ENCODE assay signal across 16 cellular contexts in genomic region chr17:17546399-17547185, GRCh38. TPM values are rescaled to one million over a fixed set of nuclear protein-coding genes. Genes with fewer than 3 reads are reported as not detected.
DNase-seq lines count a peak whose midpoint lies in the region; ATAC-seq and TF ChIP-seq lines count a peak whose summit lies in the region.
"Had no signal": no experiment of that assay in that cellular context is flagged by ENCODE, and none has a peak within 500 bp of the region (broad histone marks: within the 10 kb centered on the region; RNA-seq: fewer than 3 reads in every experiment).

No MANE protein-coding gene starts in this region.

- H3K9me3 ChIP-seq in BE2C (no peaks in the 10 kb centered on the region), BLaER1 (no peaks in the 10 kb centered on the region), adipocyte (ENCODE audit: control insufficient read depth, low read length) (no peaks in the 10 kb centered on the region), right atrium auricular region (no peaks in the 10 kb centered on the region)
- H3K9me3 ChIP-seq: HAP-1 had no signal

- no peaks in the 10 kb centered on the region for H3K27me3 ChIP-seq in BE2C
- H3K27me3 ChIP-seq in BLaER1: no peaks in the 10 kb centered on the region
- no peaks in the 10 kb centered on the region for H3K27me3 ChIP-seq in adipocyte (replicated peaks; ENCODE audit: control insufficient read depth, insufficient read depth, low read length)
- no peaks in the 10 kb centered on the region for H3K27me3 ChIP-seq in right atrium auricular region

- H3K9ac ChIP-seq in BLaER1: no peak overlapping the region
- H3K9ac ChIP-seq in adipocyte (ENCODE audit: low read length): peak overlapping the region; percentile 28

- H3K4me1 Mint-ChIP-seq in activated T-helper 17 cell treated with anti-CD3 and anti-CD28 coated beads, Interleukin-2, amount 50 U/mL, for 72 hours: no peaks in the 10 kb centered on the region
- peaks cover 26% of the 10 kb centered on the region for H3K4me1 Mint-ChIP-seq in mesothelial cell of epicardium

- H3K36me3 ChIP-seq in BE2C: no peaks in the 10 kb centered on the region
- no peaks in the 10 kb centered on the region for H3K36me3 ChIP-seq in BLaER1
- H3K36me3 ChIP-seq in adipocyte (ENCODE audit: control insufficient read depth, insufficient read depth, low read length, severe bottlenecking): peaks cover 29% of the 10 kb centered on the region
- H3K36me3 ChIP-seq in right atrium auricular region: no peaks in the 10 kb centered on the region
- H3K36me3 ChIP-seq: HAP-1 had no signal

- no peaks in the 10 kb centered on the region for H3K27me3 Mint-ChIP-seq in activated T-helper 17 cell treated with anti-CD3 and anti-CD28 coated beads, Interleukin-2, amount 50 U/mL, for 72 hours
- no peaks in the 10 kb centered on the region for H3K27me3 Mint-ChIP-seq in mesothelial cell of epicardium (ENCODE audit: low read depth)

- H3K27ac Mint-ChIP-seq in activated T-helper 17 cell treated with anti-CD3 and anti-CD28 coated beads, Interleukin-2, amount 50 U/mL, for 72 hours: no peak overlapping the region
- H3K27ac Mint-ChIP-seq in mesothelial cell of epicardium: no peak overlapping the region

- 0 out of 2 replicates have a peak overlapping the region, but pooled peaks have one; percentile 61 for H3K27ac ChIP-seq in BLaER1
- H3K27ac ChIP-seq in right atrium auricular region: peak overlapping the region; percentile 89 to 95
- H3K27ac ChIP-seq: PC-9, SK-N-MC had no signal

- H3K4me1 ChIP-seq in BE2C (peaks cover 24% of the 10 kb centered on the region), BLaER1 (peaks cover 84% of the 10 kb centered on the region), adipocyte (ENCODE audit: control insufficient read depth, insufficient read depth, low read length) (peaks cover 23% of the 10 kb centered on the region), right atrium auricular region (peaks cover 0 to 56% of the 10 kb centered on the region in 2 donors)

- H3K9me3 Mint-ChIP-seq in activated T-helper 17 cell treated with anti-CD3 and anti-CD28 coated beads, Interleukin-2, amount 50 U/mL, for 72 hours: no peaks in the 10 kb centered on the region
- no peaks in the 10 kb centered on the region for H3K9me3 Mint-ChIP-seq in mesothelial cell of epicardium
- H3K9me3 Mint-ChIP-seq: CD8-positive, alpha-beta T cell had no signal

- H3K4me3 Mint-ChIP-seq in activated T-helper 17 cell treated with anti-CD3 and anti-CD28 coated beads, Interleukin-2, amount 50 U/mL, for 72 hours: no peak overlapping the region
- no peak overlapping the region for H3K4me3 Mint-ChIP-seq in mesothelial cell of epicardium
- H3K4me3 Mint-ChIP-seq: CD8-positive, alpha-beta T cell had no signal

- H3K4me2 ChIP-seq in BLaER1: no peak overlapping the region; the same call in 1 of the 2 replicates
- H3K4me2 ChIP-seq: PC-9 had no signal

- no peaks in the 10 kb centered on the region for H4K20me1 ChIP-seq in BLaER1

- no peak for TF ChIP-seq CTCF in BE2C (IDR thresholded peaks at IDR 0.05; ENCODE audit: low read depth, low read length)
- no peak for TF ChIP-seq CTCF in right atrium auricular region (IDR thresholded peaks at IDR 0.05)
- no peak for TF ChIP-seq CTCF in mesothelial cell of epicardium (IDR thresholded peaks at IDR 0.05; ENCODE audit: unreplicated experiment)

- H3K4me3 ChIP-seq in BE2C (ENCODE audit: low read depth, low read length) (no peak overlapping the region), BLaER1 (no peak overlapping the region), adipocyte (ENCODE audit: low read length) (no peak overlapping the region), right atrium auricular region (no peak overlapping the region)
- H3K4me3 ChIP-seq: HAP-1, K562, PC-9, SK-N-MC had no signal

- ATAC-seq in HG03135 (IDR thresholded peaks at IDR 0.05; ENCODE audit: unreplicated experiment): no peak
- no peak for ATAC-seq in activated T-helper 17 cell treated with anti-CD3 and anti-CD28 coated beads, Interleukin-2, amount 50 U/mL, for 72 hours (replicated peaks)
- ATAC-seq: CD8-positive, alpha-beta T cell; K562 had no signal

- DNase-seq in BE2C (peak; percentile 50), adipocyte (ENCODE audit: low read depth) (no peak), right atrium auricular region (ENCODE audit: low spot score) (no peak), mesothelial cell of epicardium (ENCODE audit: low spot score in 2 of 2, unreplicated experiment in 2 of 2) (no peak), LoVo (ENCODE audit: low spot score) (no peak)
- DNase-seq: CD8-positive, alpha-beta T cell; NCI-H1694; NCI-H2107; NCI-H526 treated with DMSO at 0.1 percent for 48 hours; PC-9 had no signal

- no peaks in the 10 kb centered on the region for H3K36me3 Mint-ChIP-seq in activated T-helper 17 cell treated with anti-CD3 and anti-CD28 coated beads, Interleukin-2, amount 50 U/mL, for 72 hours (ENCODE audit: low read depth)
- no peaks in the 10 kb centered on the region for H3K36me3 Mint-ChIP-seq in mesothelial cell of epicardium

RNA-seq across cellular contexts. Expression of gene PEMT, which starts 44.9 kb away (rescaled TPM):
- polyA plus RNA-seq in BE2C (2012; ENCODE audit: insufficient read depth, insufficient read length, low read depth): 14.5 TPM
- 10 to 100 TPM; 27.8 to 37.7 TPM for total RNA-seq in right atrium auricular region
- total RNA-seq in activated T-helper 17 cell treated with anti-CD3 and anti-CD28 coated beads, Interleukin-2, amount 50 U/mL, for 72 hours: 10 to 100 TPM; 18.1 to 33.5 TPM
- total RNA-seq in mesothelial cell of epicardium: 37.0 to 41.9 TPM (median 37.5 TPM) in 3 replicates

RNA-seq across cellular contexts. Expression of gene RASD1, which starts 50.4 kb away (rescaled TPM):
- polyA plus RNA-seq in BE2C (2012; ENCODE audit: insufficient read depth, insufficient read length, low read depth): 0.42 TPM
- total RNA-seq in right atrium auricular region (100 to 1,000 TPM in 1 of 2 donors, 10 to 100 TPM in 1; 37.9 to 131 TPM), mesothelial cell of epicardium (1.9 to 2.8 TPM (median 2.1 TPM) in 3 replicates)
- total RNA-seq in activated T-helper 17 cell treated with anti-CD3 and anti-CD28 coated beads, Interleukin-2, amount 50 U/mL, for 72 hours: 1 to 10 TPM; 1.3 TPM
- polyA plus RNA-seq: K562 had no signal

Comparison
In these comparisons a context has a peak if more than half of its experiments do, and no peak if none do; other contexts are left out.
1. RNA of gene RASD1, which starts 50.4 kb away (total RNA-seq): 37.9 to 131 TPM in right atrium auricular region; 1.9 to 2.8 TPM in mesothelial cell of epicardium and 1.3 TPM in activated T-helper 17 cell treated with anti-CD3 and anti-CD28 coated beads, Interleukin-2, amount 50 U/mL, for 72 hours; every median in the first group is over 10 times any median in the second.